18 cellular contexts compared by ENCODE assay signal in the genomic region with DNA sequence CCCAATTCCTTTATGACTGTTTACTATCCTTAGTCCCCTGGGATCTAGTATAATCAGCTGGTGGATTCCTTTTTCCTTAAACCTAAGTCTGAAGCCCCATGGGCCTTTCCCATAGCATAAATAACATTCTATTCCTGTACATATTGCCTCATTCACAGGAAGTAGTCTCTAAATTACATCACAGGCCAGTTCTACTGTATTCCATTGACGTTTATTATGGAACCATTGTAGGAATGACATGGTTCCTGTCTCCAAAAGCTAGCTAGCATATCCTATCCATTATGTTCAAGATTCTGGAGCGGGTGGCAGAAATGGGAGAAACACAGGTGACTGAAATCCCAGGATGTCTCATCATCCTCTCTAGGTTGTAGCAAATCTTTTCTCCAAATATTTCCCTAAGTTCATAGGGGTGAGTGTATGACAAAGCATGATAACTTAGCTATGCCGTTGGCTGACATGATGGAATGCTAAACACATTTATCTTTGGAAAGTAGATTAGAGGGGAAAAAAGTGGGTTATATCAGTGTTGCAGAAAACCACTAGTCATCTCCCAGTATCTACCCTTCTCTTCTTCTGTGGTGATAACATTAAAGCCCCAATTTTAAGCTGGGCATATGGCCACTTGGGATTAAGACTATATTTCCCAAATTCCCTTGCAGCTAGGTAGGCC.
DNase-seq lines count a peak whose midpoint lies in the region; ATAC-seq and TF ChIP-seq lines count a peak whose summit lies in the region.
"Had no signal": no experiment of that assay in that cellular context is flagged by ENCODE, and none has a peak within 500 bp of the region (broad histone marks: within the 10 kb centered on the region; RNA-seq: fewer than 3 reads in every experiment).

No MANE protein-coding gene starts in this region.

- no peaks in the 10 kb centered on the region for H3K36me3 Mint-ChIP-seq in nephron (ENCODE audit: low read depth)
- H3K36me3 Mint-ChIP-seq in CD8-positive, alpha-beta T cell, result no peaks in the 10 kb centered on the region
- H3K36me3 Mint-ChIP-seq: IgD-negative memory B cell, memory B cell, neural progenitor cell had no signal

- H3K9ac ChIP-seq in BLaER1 treated with 17β-estradiol and CSF1 and Interleukin-3, amounts not matched to agents 10 nM and 100 nM, result no peak overlapping the region
- H3K9ac ChIP-seq: neural progenitor cell had no signal

- peak overlapping the region in 1 of 11 experiments; percentile 10; a peak in 2 of 22 replicates for H3K27ac ChIP-seq in BLaER1 treated with 17β-estradiol and CSF1 and Interleukin-3, amounts not matched to agents 10 nM and 100 nM
- no peak overlapping the region for H3K27ac ChIP-seq in CD8-positive, alpha-beta T cell (ENCODE audit: low read depth, low read length)
- H3K27ac ChIP-seq: neural progenitor cell had no signal

- no peak for ATAC-seq in CD8-positive, alpha-beta T cell
- ATAC-seq: GM12878 had no signal

- peaks cover 36 to 73% (median 50%) of the 10 kb centered on the region in 10 experiments for H3K4me1 ChIP-seq in BLaER1 treated with 17β-estradiol and CSF1 and Interleukin-3, amounts not matched to agents 10 nM and 100 nM
- no peaks in the 10 kb centered on the region for H3K4me1 ChIP-seq in CD8-positive, alpha-beta T cell (ENCODE audit: insufficient read depth, low read length)
- H3K4me1 ChIP-seq: neural progenitor cell had no signal

- peaks cover 6 to 9% (median 7%) of the 10 kb centered on the region in 11 experiments for H3K27me3 ChIP-seq in BLaER1 treated with 17β-estradiol and CSF1 and Interleukin-3, amounts not matched to agents 10 nM and 100 nM
- no peaks in the 10 kb centered on the region for H3K27me3 ChIP-seq in CD8-positive, alpha-beta T cell (ENCODE audit: insufficient read depth, low read length)

- POLR2A ChIA-PET in CD8-positive, alpha-beta T cell (lab: Charles Lee), result no interaction called here

- no peak overlapping the region for H3K4me3 ChIP-seq in BLaER1 treated with 17β-estradiol and CSF1 and Interleukin-3, amounts not matched to agents 10 nM and 100 nM
- H3K4me3 ChIP-seq in CD8-positive, alpha-beta T cell (ENCODE audit: low read depth, low read length), result no peak overlapping the region
- H3K4me3 ChIP-seq: GM12878, neural progenitor cell had no signal

- peak overlapping the region in 9 of 11 experiments; percentile 22 to 72 (median 49); a peak in 18 of 22 replicates for H3K4me2 ChIP-seq in BLaER1 treated with 17β-estradiol and CSF1 and Interleukin-3, amounts not matched to agents 10 nM and 100 nM
- H3K4me2 ChIP-seq: neural progenitor cell had no signal

- no peaks in the 10 kb centered on the region for H3K36me3 ChIP-seq in BLaER1 treated with 17β-estradiol and CSF1 and Interleukin-3, amounts not matched to agents 10 nM and 100 nM
- no peaks in the 10 kb centered on the region for H3K36me3 ChIP-seq in CD8-positive, alpha-beta T cell (ENCODE audit: insufficient read depth, low read length)
- H3K36me3 ChIP-seq: neural progenitor cell had no signal

- peaks cover 4% of the 10 kb centered on the region for H3K27me3 Mint-ChIP-seq in nephron (ENCODE audit: low read depth)
- H3K27me3 Mint-ChIP-seq in CD8-positive, alpha-beta T cell (ENCODE audit: low read depth), result peaks cover 25% of the 10 kb centered on the region

- in situ Hi-C loops in SK-MEL-5 (cut with HindIII; ENCODE audit: low pct_unique_long_range_greater_than_20kb, low sequenced_read_pairs), result loop anchor here (10.0 kb wide), 2 partner anchors 81 to 371 kb away; no protein-coding TSS in a partner anchor

- H4K20me1 ChIP-seq in BLaER1 treated with 17β-estradiol and CSF1 and Interleukin-3, amounts not matched to agents 10 nM and 100 nM, result no peaks in the 10 kb centered on the region

- intact Hi-C loops in CD8-positive, alpha-beta T cell (cut with DNase I, micrococcal nuclease), result loop anchor here in 1 of 2 experiments (10.0 kb wide), 1 partner anchor 221 kb away; the partner anchor contains the start of gene SPRY4

- peak overlapping the region; percentile 53 to 76 (median 67) for H3K27ac Mint-ChIP-seq in nephron
- no peak overlapping the region for H3K27ac Mint-ChIP-seq in CD8-positive, alpha-beta T cell
- H3K27ac Mint-ChIP-seq: IgD-negative memory B cell, memory B cell, neural progenitor cell had no signal

- no peaks in the 10 kb centered on the region for H3K9me3 ChIP-seq in BLaER1 treated with 17β-estradiol and CSF1 and Interleukin-3, amounts not matched to agents 10 nM and 100 nM (replicated peaks in 1 of 11)
- H3K9me3 ChIP-seq in CD8-positive, alpha-beta T cell (ENCODE audit: low read length), result no peaks in the 10 kb centered on the region

- no peaks in the 10 kb centered on the region for H3K9me3 Mint-ChIP-seq in nephron
- no peaks in the 10 kb centered on the region for H3K9me3 Mint-ChIP-seq in CD8-positive, alpha-beta T cell
- H3K9me3 Mint-ChIP-seq: IgD-negative memory B cell, memory B cell, neural progenitor cell had no signal

- DNase-seq in SK-MEL-5 (ENCODE audit: low read depth, low spot score), result peak; percentile 10
- peak; percentile 55 for DNase-seq in fibroblast of gingiva (ENCODE audit: low read depth)
- no peak for DNase-seq in SHP77 treated with DMSO at 0.1 percent for 48 hours (lab: John Stamatoyannopoulos, UW)
- DNase-seq in superior temporal gyrus (ENCODE audit: extremely low spot score), result no peak
- DNase-seq in NCI-H2196 treated with DMSO at 0.1 percent for 48 hours (lab: John Stamatoyannopoulos, UW; ENCODE audit: unreplicated experiment), result no peak
- DNase-seq in CD8-positive, alpha-beta T cell, result no peak
- DNase-seq: activated CD4-positive, CD25-positive, alpha-beta regulatory T cell; cerebellar nuclear complex; NCI-H2029 treated with DMSO at 0.1 percent for 48 hours; NCI-H524 treated with DMSO at 0.1 percent for 48 hours; stimulated activated CD4-positive, alpha-beta T cell treated with anti-CD3 and anti-CD28 coated beads, Interleukin-1b, Interleukin-23, amount 100 ng/mL, for 48 hours; T-helper 2 cell had no signal

- TF ChIP-seq CTCF in nephron (IDR thresholded peaks at IDR 0.05; ENCODE audit: unreplicated experiment in 3 of 3), result no peak
- no peak for TF ChIP-seq CTCF in CD8-positive, alpha-beta T cell (IDR thresholded peaks at IDR 0.05)

- no peak overlapping the region for H3K4me3 Mint-ChIP-seq in nephron
- H3K4me3 Mint-ChIP-seq in CD8-positive, alpha-beta T cell, result no peak overlapping the region
- H3K4me3 Mint-ChIP-seq: IgD-negative memory B cell, memory B cell, neural progenitor cell had no signal

- CTCF ChIA-PET in CD8-positive, alpha-beta T cell (lab: Charles Lee), result interaction anchor here (0.9 to 1.2 kb wide), 2 partner anchors 391 to 393 kb away, joined by 3 read pairs; no protein-coding TSS in a partner anchor

- peaks cover 60% of the 10 kb centered on the region for H3K4me1 Mint-ChIP-seq in nephron
- H3K4me1 Mint-ChIP-seq in CD8-positive, alpha-beta T cell (ENCODE audit: low read depth), result peaks cover 3% of the 10 kb centered on the region
- H3K4me1 Mint-ChIP-seq: IgD-negative memory B cell, memory B cell had no signal

Comparison
In these comparisons a context has a peak if more than half of its experiments do, and no peak if none do; other contexts are left out.
1. DNase-seq: peak in SK-MEL-5 (single experiment) and fibroblast of gingiva (single experiment); none in SHP77 treated with DMSO at 0.1 percent for 48 hours (single experiment), superior temporal gyrus (single experiment), NCI-H2196 treated with DMSO at 0.1 percent for 48 hours (single experiment) and CD8-positive, alpha-beta T cell (0 of 7).